ENCODE assay signal across 8 cellular contexts in the genomic region with DNA sequence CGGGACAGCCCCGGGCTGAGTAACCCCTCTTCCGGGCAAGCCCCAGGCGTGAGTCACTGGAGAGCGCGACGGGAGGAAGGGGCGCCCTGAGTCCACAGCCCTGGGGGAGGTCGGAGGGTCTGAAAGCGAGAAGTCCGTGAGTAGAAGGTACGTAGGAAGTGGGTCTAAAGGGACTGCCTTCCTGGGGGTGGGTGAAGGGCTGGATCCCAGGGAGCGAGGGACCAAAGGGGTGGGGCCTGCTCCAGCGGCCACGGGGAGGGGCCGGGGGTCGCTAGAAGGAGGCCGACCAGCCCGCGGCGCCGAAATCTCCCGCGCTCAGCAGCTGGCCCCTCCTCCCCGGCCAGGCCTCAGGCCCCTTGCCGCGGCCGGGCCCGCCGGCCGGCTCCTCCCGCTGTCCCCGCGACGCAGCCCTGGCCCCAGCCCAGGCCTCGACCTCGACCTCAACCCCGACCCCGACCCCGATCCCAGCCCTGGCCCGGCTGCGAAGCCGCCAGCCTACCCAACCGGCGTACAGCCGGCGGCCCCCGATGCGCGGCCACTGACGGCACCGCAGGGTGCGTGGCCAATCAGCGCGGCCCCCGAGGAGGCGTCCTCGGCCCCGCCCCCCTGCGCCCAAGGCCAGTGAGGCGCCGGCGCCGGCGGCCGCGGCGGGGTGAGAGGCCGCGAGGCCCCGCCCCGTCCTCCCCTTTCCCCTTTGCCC. TPM values are rescaled to one million over a fixed set of nuclear protein-coding genes. Genes with fewer than 3 reads are reported as not detected.
A peak's percentile ranks its signal among the peaks of the same experiment; 100 is the strongest.
DNase-seq lines count a peak whose midpoint lies in the region; TF ChIP-seq lines count a peak whose summit lies in the region.

No MANE protein-coding gene starts in this region.

- H3K27ac ChIP-seq in MM.1S (ENCODE audit: low read length) = peak overlapping the region; percentile 60; the same call in 1 of the 2 replicates
- H3K27ac ChIP-seq in neural progenitor cell = peak overlapping the region; percentile 97

- H3K36me3 ChIP-seq in MM.1S (replicated peaks; ENCODE audit: insufficient read depth, low read length) (no peaks in the 10 kb centered on the region), neural progenitor cell (peaks cover 8% of the 10 kb centered on the region)

- H3K4me1 ChIP-seq in MM.1S (ENCODE audit: low read length) (peaks cover 9% of the 10 kb centered on the region; the same call in 1 of the 2 replicates), neural progenitor cell (peaks cover 11% of the 10 kb centered on the region)

- peak overlapping the region; percentile 94 for H3K4me3 Mint-ChIP-seq in neural progenitor cell

- H3K9ac ChIP-seq in MM.1S (ENCODE audit: low read length) (peak overlapping the region; percentile 93), neural progenitor cell (peak overlapping the region; percentile 93)

- H3K79me2 ChIP-seq in MM.1S (ENCODE audit: low read length) = peaks cover 42% of the 10 kb centered on the region
- peaks cover 43% of the 10 kb centered on the region for H3K79me2 ChIP-seq in neural progenitor cell (ENCODE audit: low read depth)

- peak overlapping the region; percentile 96 for H3K4me3 ChIP-seq in MM.1S (ENCODE audit: low read length)
- peak overlapping the region; percentile 86 for H3K4me3 ChIP-seq in neural progenitor cell

- H3F3A ChIP-seq in MM.1S (ENCODE audit: insufficient read depth, low read length) (peaks cover 9% of the 10 kb centered on the region), neural progenitor cell (ENCODE audit: low read depth) (peaks cover 37% of the 10 kb centered on the region)

- TF ChIP-seq CTCF in MM.1S (IDR thresholded peaks at IDR 0.05; ENCODE audit: low read length) (no peak), neural progenitor cell (IDR thresholded peaks at IDR 0.05) (no peak)

- peak; percentile 75 for DNase-seq in GF-D8 (lab: John Stamatoyannopoulos, UW)
- peak; percentile 89 for DNase-seq in HCEC 1CT
- peak; percentile 96 for DNase-seq in MM.1S
- DNase-seq in SHP77 treated with DMSO at 0.1 percent for 48 hours (lab: John Stamatoyannopoulos, UW) = peak; percentile 93
- peak; percentile 70 to 91 (median 76) for DNase-seq in activated naive CD4-positive, alpha-beta T cell (lab: John Stamatoyannopoulos, UW)
- peak; percentile 73 for DNase-seq in foreskin melanocyte
- peak; percentile 99 for DNase-seq in neural progenitor cell (ENCODE audit: low spot score)
- DNase-seq in stromal cell of bone marrow (ENCODE audit: low read depth) = peak; percentile 82

- H3K27ac Mint-ChIP-seq in neural progenitor cell = peak overlapping the region; percentile 95

- no peaks in the 10 kb centered on the region for H3K9me2 ChIP-seq in MM.1S (replicated peaks; ENCODE audit: insufficient read depth, low read length)

- H2AFZ ChIP-seq in MM.1S (ENCODE audit: low read length) = peak overlapping the region; percentile 100
- H2AFZ ChIP-seq in neural progenitor cell (replicated peaks) = peak overlapping the region; percentile 93

- no peaks in the 10 kb centered on the region for H3K36me3 Mint-ChIP-seq in neural progenitor cell

- H3K4me2 ChIP-seq in MM.1S (ENCODE audit: low read depth, low read length) (peak overlapping the region; percentile 76), neural progenitor cell (peak overlapping the region; percentile 91)

- H3K9me3 Mint-ChIP-seq in neural progenitor cell = no peaks in the 10 kb centered on the region

- H4K20me1 ChIP-seq in MM.1S (ENCODE audit: insufficient read depth, low read length) (peaks cover 14% of the 10 kb centered on the region; the same call in 1 of the 2 replicates), neural progenitor cell (ENCODE audit: low read depth) (peaks cover 24% of the 10 kb centered on the region)

- no peaks in the 10 kb centered on the region for H3K9me3 ChIP-seq in MM.1S (replicated peaks; ENCODE audit: insufficient read depth, low read length)
- no peaks in the 10 kb centered on the region for H3K9me3 ChIP-seq in neural progenitor cell (ENCODE audit: low read depth)

- H3K27me3 Mint-ChIP-seq in neural progenitor cell (ENCODE audit: insufficient read depth, low read depth) = peaks cover 2% of the 10 kb centered on the region

- no peaks in the 10 kb centered on the region for H3K27me3 ChIP-seq in MM.1S (replicated peaks; ENCODE audit: insufficient read depth, low read length)
- H3K27me3 ChIP-seq in neural progenitor cell = no peaks in the 10 kb centered on the region

- peaks cover 27% of the 10 kb centered on the region for H3K4me1 Mint-ChIP-seq in neural progenitor cell

RNA-seq across cellular contexts. Expression of gene IPO5, which starts 22.5 kb away (rescaled TPM):
- total RNA-seq in neural progenitor cell (ENCODE audit: low replicate concordance) = 600 and 727 TPM in 2 replicates

Comparison
In these comparisons a context has a peak if more than half of its experiments do, and no peak if none do; other contexts are left out.
1. Peak in every context shown above with its lines: DNase-seq, H3K4me3 ChIP-seq and H3K27ac ChIP-seq.